11 cellular contexts compared by ENCODE assay signal in the genomic region with DNA sequence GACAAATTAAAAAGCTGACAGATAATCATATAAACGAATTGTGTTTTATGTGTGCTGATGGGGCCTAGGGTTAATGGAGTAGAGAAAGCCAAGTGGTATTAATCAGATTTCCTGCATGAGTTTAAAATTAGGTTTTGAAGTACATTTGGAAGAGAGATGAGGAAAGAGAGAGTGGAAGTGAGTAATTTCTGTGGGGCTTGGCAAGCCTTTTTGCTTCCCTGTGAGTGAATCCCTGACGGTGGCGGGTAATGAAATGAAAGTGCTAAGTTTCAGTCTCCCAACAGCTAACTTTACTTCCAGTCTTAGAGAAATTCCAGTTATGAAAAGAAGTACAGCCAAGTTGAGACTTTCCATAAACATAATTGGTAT.
DNase-seq lines count a peak whose midpoint lies in the region; ATAC-seq, FAIRE-seq and TF ChIP-seq lines count a peak whose summit lies in the region.
"Had no signal": no experiment of that assay in that cellular context is flagged by ENCODE, and none has a peak within 500 bp of the region (broad histone marks: within the 10 kb centered on the region; RNA-seq: fewer than 3 reads in every experiment).

No MANE protein-coding gene starts in this region.

- intact Hi-C loops in kidney (cut with DNase I), result no loop called here

- H3K27ac ChIP-seq in KMS-11, result peak overlapping the region; percentile 57
- H3K27ac ChIP-seq in muscle layer of colon (ENCODE audit: low read depth, low read length), result peak overlapping the region; percentile 16
- H3K27ac ChIP-seq in kidney (ENCODE audit: low read depth in 2 of 2, low read length in 2 of 2), result no peak overlapping the region
- H3K27ac ChIP-seq: prostate gland had no signal

- H3K4me1 ChIP-seq in KMS-11 (ENCODE audit: low read depth, poor library complexity, severe bottlenecking), result peaks cover 25% of the 10 kb centered on the region
- H3K4me1 ChIP-seq in endocrine pancreas (ENCODE audit: control insufficient read depth, insufficient read depth, low read length), result peaks cover 22% of the 10 kb centered on the region
- peaks cover 21% of the 10 kb centered on the region for H3K4me1 ChIP-seq in muscle layer of colon (ENCODE audit: insufficient read depth, low read length)
- H3K4me1 ChIP-seq in kidney (ENCODE audit: control insufficient read depth in 1 of 2, insufficient read depth in 1 of 2, low read depth in 1 of 2, low read length in 2 of 2), result peaks cover 0 to 6% of the 10 kb centered on the region in 2 donors
- H3K4me1 ChIP-seq: prostate gland had no signal

- H4K20me1 ChIP-seq in KMS-11 (ENCODE audit: insufficient read depth), result no peaks in the 10 kb centered on the region

- no peak for ATAC-seq in HG03565 (IDR thresholded peaks at IDR 0.05; ENCODE audit: unreplicated experiment)

- H3K4me3 ChIP-seq in KMS-11 (IDR thresholded peaks at IDR 0.05; ENCODE audit: insufficient read depth, low read depth, low read length) (no peak overlapping the region), endocrine pancreas (ENCODE audit: control insufficient read depth, insufficient read depth, low read length) (peak overlapping the region; percentile 67), muscle layer of colon (ENCODE audit: low read depth in 1 of 2, low read length in 2 of 2) (peak overlapping the region in 1 of 2 donors; percentile 35), kidney (ENCODE audit: low read length in 2 of 2) (no peak overlapping the region)
- H3K4me3 ChIP-seq: prostate gland had no signal

- peak overlapping the region; percentile 83 for H3K4me2 ChIP-seq in KMS-11

- H3K36me3 ChIP-seq in KMS-11 (ENCODE audit: insufficient read depth) (no peaks in the 10 kb centered on the region), endocrine pancreas (ENCODE audit: control insufficient read depth, insufficient read depth, low read length) (no peaks in the 10 kb centered on the region), muscle layer of colon (ENCODE audit: insufficient read depth, low read length) (no peaks in the 10 kb centered on the region), kidney (ENCODE audit: control insufficient read depth in 1 of 2, insufficient read depth in 2 of 2, low read length in 2 of 2) (no peaks in the 10 kb centered on the region)
- H3K36me3 ChIP-seq: prostate gland, tibial nerve had no signal

- DNase-seq in AG08396 (ENCODE audit: low spot score) (peak; percentile 8), kidney (no peak), D341Med (ENCODE audit: low spot score) (no peak), NCI-H146 (lab: John Stamatoyannopoulos, UW) (no peak)

- H3K9ac ChIP-seq in KMS-11 (no peak overlapping the region), endocrine pancreas (ENCODE audit: control insufficient read depth, insufficient read depth, low read length) (peak overlapping the region; percentile 60), muscle layer of colon (ENCODE audit: low read length) (peak overlapping the region; percentile 6), kidney (ENCODE audit: low read length in 2 of 2) (no peak overlapping the region)

- H3K9me3 ChIP-seq in endocrine pancreas (ENCODE audit: control insufficient read depth, low read length), result no peaks in the 10 kb centered on the region
- H3K9me3 ChIP-seq in muscle layer of colon (ENCODE audit: low read length), result no peaks in the 10 kb centered on the region
- H3K9me3 ChIP-seq in kidney (ENCODE audit: control insufficient read depth in 1 of 2, low read length in 2 of 2), result no peaks in the 10 kb centered on the region
- H3K9me3 ChIP-seq: prostate gland, tibial nerve had no signal

- H3K79me2 ChIP-seq in KMS-11 (ENCODE audit: insufficient read depth, low read depth), result 0 out of 2 replicates have a peak, but pooled peaks cover 4% of the 10 kb centered on the region

- H3K27me3 ChIP-seq in KMS-11 (ENCODE audit: insufficient read depth, low read depth) (no peaks in the 10 kb centered on the region), endocrine pancreas (ENCODE audit: control insufficient read depth, insufficient read depth, low read length) (no peaks in the 10 kb centered on the region), muscle layer of colon (ENCODE audit: control insufficient read depth in 1 of 2, insufficient read depth in 2 of 2, low read length in 2 of 2) (no peaks in the 10 kb centered on the region)
- H3K27me3 ChIP-seq: tibial nerve had no signal

- H2AFZ ChIP-seq in KMS-11 (ENCODE audit: low read depth), result no peak overlapping the region

- FAIRE-seq in kidney (lab: Jason Lieb, UNC), result no peak
- FAIRE-seq: colon had no signal

- TF ChIP-seq CTCF in KMS-11 (conservative IDR thresholded peaks at IDR 0.05; ENCODE audit: low read depth, low read length) (no peak), kidney (IDR thresholded peaks at IDR 0.05; ENCODE audit: borderline replicate concordance, extremely low read depth, insufficient read depth) (no peak)

Comparison
In these comparisons a context has a peak if more than half of its experiments do, and no peak if none do; other contexts are left out.
1. H3K27ac ChIP-seq: peak in KMS-11 (single experiment) and muscle layer of colon (single experiment); none in kidney (0 of 2).
2. H3K9ac ChIP-seq: peak in endocrine pancreas (single experiment) and muscle layer of colon (single experiment); none in KMS-11 (single experiment) and kidney (0 of 2).